ENCODE assay signal across 8 cellular contexts in the genomic region with DNA sequence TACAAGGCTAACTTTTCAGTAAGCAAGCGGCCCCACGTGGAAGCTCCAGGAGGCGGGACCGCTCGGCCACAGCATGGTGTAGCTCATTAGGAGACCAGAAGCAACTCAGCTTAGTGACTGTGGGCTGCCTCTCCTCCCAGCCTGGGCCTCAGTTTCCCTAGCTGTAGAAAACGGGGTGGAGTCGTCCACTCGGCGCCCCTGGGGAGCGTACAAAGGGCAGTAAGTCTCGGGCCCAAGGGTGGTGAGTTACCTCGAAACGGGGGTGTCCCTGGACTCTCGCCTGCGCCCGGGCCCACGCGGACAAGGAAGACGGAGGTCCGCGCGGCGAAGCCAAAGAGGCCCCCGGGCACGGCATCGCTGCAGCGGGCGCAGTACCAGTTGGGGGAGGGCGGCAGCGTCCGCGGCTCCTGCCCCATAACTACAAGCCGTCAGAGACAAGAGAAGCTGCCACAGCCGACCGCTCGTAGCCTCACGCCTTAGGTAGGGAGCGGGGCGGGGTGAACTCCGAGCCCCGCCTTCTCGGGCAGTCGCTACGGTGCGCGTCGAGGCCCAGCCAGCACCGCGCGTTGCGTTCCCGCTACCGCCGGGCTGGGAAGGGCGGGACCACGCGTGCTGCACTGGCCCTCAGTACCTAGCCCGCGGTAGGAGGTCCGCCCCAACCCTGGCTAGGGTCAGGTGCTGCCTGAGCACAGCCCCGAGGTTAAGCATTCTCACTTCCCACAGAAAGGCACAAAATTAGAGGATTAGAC. TPM values are rescaled to one million over a fixed set of nuclear protein-coding genes. Genes with fewer than 3 reads are reported as not detected.
DNase-seq lines count a peak whose midpoint lies in the region; TF ChIP-seq lines count a peak whose summit lies in the region.

A gene with protein sequence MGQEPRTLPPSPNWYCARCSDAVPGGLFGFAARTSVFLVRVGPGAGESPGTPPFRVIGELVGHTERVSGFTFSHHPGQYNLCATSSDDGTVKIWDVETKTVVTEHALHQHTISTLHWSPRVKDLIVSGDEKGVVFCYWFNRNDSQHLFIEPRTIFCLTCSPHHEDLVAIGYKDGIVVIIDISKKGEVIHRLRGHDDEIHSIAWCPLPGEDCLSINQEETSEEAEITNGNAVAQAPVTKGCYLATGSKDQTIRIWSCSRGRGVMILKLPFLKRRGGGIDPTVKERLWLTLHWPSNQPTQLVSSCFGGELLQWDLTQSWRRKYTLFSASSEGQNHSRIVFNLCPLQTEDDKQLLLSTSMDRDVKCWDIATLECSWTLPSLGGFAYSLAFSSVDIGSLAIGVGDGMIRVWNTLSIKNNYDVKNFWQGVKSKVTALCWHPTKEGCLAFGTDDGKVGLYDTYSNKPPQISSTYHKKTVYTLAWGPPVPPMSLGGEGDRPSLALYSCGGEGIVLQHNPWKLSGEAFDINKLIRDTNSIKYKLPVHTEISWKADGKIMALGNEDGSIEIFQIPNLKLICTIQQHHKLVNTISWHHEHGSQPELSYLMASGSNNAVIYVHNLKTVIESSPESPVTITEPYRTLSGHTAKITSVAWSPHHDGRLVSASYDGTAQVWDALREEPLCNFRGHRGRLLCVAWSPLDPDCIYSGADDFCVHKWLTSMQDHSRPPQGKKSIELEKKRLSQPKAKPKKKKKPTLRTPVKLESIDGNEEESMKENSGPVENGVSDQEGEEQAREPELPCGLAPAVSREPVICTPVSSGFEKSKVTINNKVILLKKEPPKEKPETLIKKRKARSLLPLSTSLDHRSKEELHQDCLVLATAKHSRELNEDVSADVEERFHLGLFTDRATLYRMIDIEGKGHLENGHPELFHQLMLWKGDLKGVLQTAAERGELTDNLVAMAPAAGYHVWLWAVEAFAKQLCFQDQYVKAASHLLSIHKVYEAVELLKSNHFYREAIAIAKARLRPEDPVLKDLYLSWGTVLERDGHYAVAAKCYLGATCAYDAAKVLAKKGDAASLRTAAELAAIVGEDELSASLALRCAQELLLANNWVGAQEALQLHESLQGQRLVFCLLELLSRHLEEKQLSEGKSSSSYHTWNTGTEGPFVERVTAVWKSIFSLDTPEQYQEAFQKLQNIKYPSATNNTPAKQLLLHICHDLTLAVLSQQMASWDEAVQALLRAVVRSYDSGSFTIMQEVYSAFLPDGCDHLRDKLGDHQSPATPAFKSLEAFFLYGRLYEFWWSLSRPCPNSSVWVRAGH (N-terminal part only) (minus strand): TSS at position 494 of the 749 bp plus-strand sequence. CDS start 78 bp downstream, at position 416.

- H3K23me2 ChIP-seq in H9 (ENCODE audit: insufficient read length, low read depth, low read length, poor library complexity, severe bottlenecking) = peaks cover 8% of the 10 kb centered on the region

- H3K79me1 ChIP-seq in H9 (ENCODE audit: insufficient read depth, low read depth, low read length, poor library complexity, severe bottlenecking) = no peaks in the 10 kb centered on the region

- H2BK120ac ChIP-seq in H9 (ENCODE audit: low read depth, low read length, poor library complexity, severe bottlenecking) = no peak within 1 kb of the TSS

- H2BK15ac ChIP-seq in H9 (ENCODE audit: low read depth, low read length) = no peak within 1 kb of the TSS

- H3K4me1 ChIP-seq in H9 (ENCODE audit: insufficient read depth, low read length) (no peaks in the 10 kb centered on the region; the same call in 1 of the 2 replicates), suprapubic skin (peaks cover 45% of the 10 kb centered on the region)

- CTCF ChIA-PET in activated naive CD4-positive, alpha-beta T cell treated with anti-CD3 and anti-CD28 coated beads, Interleukin-2, amount 10 ng/mL, durations not matched to agents 7 days and 5 days (lab: Charles Lee) = no interaction called here

- TF ChIP-seq POLR2A in suprapubic skin (IDR thresholded peaks at IDR 0.05) = peak in 1 of 2 donors; percentile 26

- H4K20me1 ChIP-seq in H9 (ENCODE audit: control insufficient read depth, insufficient read depth, insufficient read length) = no peaks in the 10 kb centered on the region

- no peaks in the 10 kb centered on the region for H3K27me3 Mint-ChIP-seq in H9 (ENCODE audit: low read depth)
- H3K27me3 Mint-ChIP-seq in activated naive CD4-positive, alpha-beta T cell treated with anti-CD3 and anti-CD28 coated beads, Interleukin-2, amount 10 ng/mL, durations not matched to agents 7 days and 5 days = no peaks in the 10 kb centered on the region

- H4K5ac ChIP-seq in H9 (ENCODE audit: insufficient read length, low read depth, low read length) = no peak within 1 kb of the TSS

- H3K9me3 ChIP-seq in H9 (ENCODE audit: control insufficient read depth, low read depth, low read length) (no peaks in the 10 kb centered on the region), MG63 (no peaks in the 10 kb centered on the region), SK-N-MC (ENCODE audit: low read depth, low read length) (no peaks in the 10 kb centered on the region), suprapubic skin (no peaks in the 10 kb centered on the region)

- H4K8ac ChIP-seq in H9 (replicated peaks; ENCODE audit: insufficient read length, low read depth, low read length) = no peak within 1 kb of the TSS

- peaks cover 13 to 16% of the 10 kb centered on the region in 2 experiments for H3K4me1 Mint-ChIP-seq in H9
- peaks cover 54% of the 10 kb centered on the region for H3K4me1 Mint-ChIP-seq in activated naive CD4-positive, alpha-beta T cell treated with anti-CD3 and anti-CD28 coated beads, Interleukin-2, amount 10 ng/mL, durations not matched to agents 7 days and 5 days

- TF ChIP-seq EP300 in suprapubic skin (IDR thresholded peaks at IDR 0.05) = no peak

- no peak within 1 kb of the TSS for H4K91ac ChIP-seq in H9 (ENCODE audit: insufficient read length, low read depth, low read length)

- H3K56ac ChIP-seq in H9 (ENCODE audit: insufficient read length, low read depth, low read length) = no peak within 1 kb of the TSS

- no peak within 1 kb of the TSS for H3K23ac ChIP-seq in H9 (ENCODE audit: insufficient read length, low read depth, low read length)

- peak within 1 kb of the TSS; percentile 80 for H3K4me3 ChIP-seq in MG63
- peak within 1 kb of the TSS; percentile 90 for H3K4me3 ChIP-seq in SK-N-MC
- H3K4me3 ChIP-seq in suprapubic skin = peak within 1 kb of the TSS; percentile 74

- DNase-seq in GF-D8 (lab: John Stamatoyannopoulos, UW) = peak; percentile 59
- DNase-seq in H9 = peak; percentile 93
- peak; percentile 93 for DNase-seq in MG63
- no peak for DNase-seq in SK-N-MC (ENCODE audit: low read depth, low spot score)
- peak; percentile 87 for DNase-seq in activated naive CD4-positive, alpha-beta T cell treated with anti-CD3 and anti-CD28 coated beads, Interleukin-2, amount 10 ng/mL, durations not matched to agents 7 days and 5 days
- peak; percentile 77 for DNase-seq in globus pallidus (ENCODE audit: low spot score)
- peak; percentile 76 for DNase-seq in occipital lobe (lab: John Stamatoyannopoulos, UW)
- peak; percentile 84 to 88 for DNase-seq in suprapubic skin (ENCODE audit: low spot score in 2 of 2)

- H3K9ac ChIP-seq in H9 (ENCODE audit: extremely low read depth, insufficient read length, low read length) (peak within 1 kb of the TSS; percentile 59), SK-N-MC (ENCODE audit: insufficient read length) (peak within 1 kb of the TSS; percentile 91)

- peaks cover 13 to 22% (median 21%) of the 10 kb centered on the region in 3 experiments; a peak in 6 of 7 replicates for H3K36me3 Mint-ChIP-seq in H9 (ENCODE audit: insufficient read depth in 1 of 3, low read depth in 3 of 3)
- H3K36me3 Mint-ChIP-seq in activated naive CD4-positive, alpha-beta T cell treated with anti-CD3 and anti-CD28 coated beads, Interleukin-2, amount 10 ng/mL, durations not matched to agents 7 days and 5 days = peaks cover 10% of the 10 kb centered on the region

- WGBS in H9 (ENCODE audit: extremely low coverage, insufficient read length, low lambda C conversion rate) = no CpG with 5 or more reads among the region's 61 CpGs
- 0% methylated on average over 25 of the region's 61 CpGs for WGBS in suprapubic skin

- no peak within 1 kb of the TSS for H2BK12ac ChIP-seq in H9 (ENCODE audit: insufficient read length, low read depth, low read length)

- peak within 1 kb of the TSS; percentile 86 for H3K4me2 ChIP-seq in H9 (ENCODE audit: insufficient read depth, insufficient read length, low read length)

- peaks cover 9% of the 10 kb centered on the region for H3K79me2 ChIP-seq in H9 (ENCODE audit: insufficient read depth, low read length)

- no peak within 1 kb of the TSS; the same call in 1 of the 2 replicates for H3K14ac ChIP-seq in H9 (ENCODE audit: insufficient read depth, low read length)

- no peak within 1 kb of the TSS for H2AK5ac ChIP-seq in H9 (ENCODE audit: insufficient read length, low read length)

- no peak within 1 kb of the TSS for H2AFZ ChIP-seq in H9 (ENCODE audit: low read length)

- peak within 1 kb of the TSS; percentile 37 for H3K18ac ChIP-seq in H9 (ENCODE audit: insufficient read length, low read depth, low read length)

- H3K27me3 ChIP-seq in H9 (ENCODE audit: insufficient read depth, low read length) = no peaks in the 10 kb centered on the region
- no peaks in the 10 kb centered on the region for H3K27me3 ChIP-seq in MG63
- no peaks in the 10 kb centered on the region for H3K27me3 ChIP-seq in suprapubic skin

- H3K4ac ChIP-seq in H9 (ENCODE audit: low read depth, low read length) = no peak within 1 kb of the TSS

- peaks cover 26% of the 10 kb centered on the region for H3K36me3 ChIP-seq in MG63
- H3K36me3 ChIP-seq in SK-N-MC (ENCODE audit: insufficient read depth, low read length) = peaks cover 23% of the 10 kb centered on the region
- H3K36me3 ChIP-seq in suprapubic skin = peaks cover 6% of the 10 kb centered on the region

- no peaks in the 10 kb centered on the region for H3K9me3 Mint-ChIP-seq in H9
- no peaks in the 10 kb centered on the region for H3K9me3 Mint-ChIP-seq in activated naive CD4-positive, alpha-beta T cell treated with anti-CD3 and anti-CD28 coated beads, Interleukin-2, amount 10 ng/mL, durations not matched to agents 7 days and 5 days

- peak within 1 kb of the TSS in 2 of 3 experiments; percentile 25 to 83; a peak in 2 of 7 replicates for H3K27ac Mint-ChIP-seq in H9
- H3K27ac Mint-ChIP-seq in activated naive CD4-positive, alpha-beta T cell treated with anti-CD3 and anti-CD28 coated beads, Interleukin-2, amount 10 ng/mL, durations not matched to agents 7 days and 5 days = peak within 1 kb of the TSS; percentile 80

- no peak within 1 kb of the TSS for H2BK5ac ChIP-seq in H9 (ENCODE audit: insufficient read length, low read length)

- H2BK20ac ChIP-seq in H9 (ENCODE audit: low read depth, low read length, poor library complexity, severe bottlenecking) = no peak within 1 kb of the TSS

- peak within 1 kb of the TSS; percentile 90 for H3K4me3 Mint-ChIP-seq in H9
- H3K4me3 Mint-ChIP-seq in activated naive CD4-positive, alpha-beta T cell treated with anti-CD3 and anti-CD28 coated beads, Interleukin-2, amount 10 ng/mL, durations not matched to agents 7 days and 5 days = peak within 1 kb of the TSS; percentile 89

- no peak within 1 kb of the TSS for H3T11ph ChIP-seq in H9 (ENCODE audit: low read length)

- H3K27ac ChIP-seq in H9 (ENCODE audit: insufficient read length, low read depth, low read length) (no peak within 1 kb of the TSS), SK-N-MC (peak within 1 kb of the TSS; percentile 25), suprapubic skin (peak within 1 kb of the TSS; percentile 13)

- no peak for TF ChIP-seq CTCF in H9 (conservative IDR thresholded peaks at IDR 0.05)
- TF ChIP-seq CTCF in suprapubic skin (IDR thresholded peaks at IDR 0.05) = no peak

RNA-seq across cellular contexts. Expression of the gene that starts here (rescaled TPM):
- total RNA-seq in H9 (2021) (34.2 and 35.8 TPM in 2 replicates), occipital lobe (23.1 TPM), suprapubic skin (10 to 100 TPM; 14.7 to 26.8 (median 17.9) TPM)
- total RNA-seq in MG63 (2014; rRNA removed; shearing (Covaris generic); ENCODE audit: low replicate concordance) = 36.9 and 39.6 TPM in 2 replicates
